ENCODE assay signal across 10 cellular contexts in the genomic region with DNA sequence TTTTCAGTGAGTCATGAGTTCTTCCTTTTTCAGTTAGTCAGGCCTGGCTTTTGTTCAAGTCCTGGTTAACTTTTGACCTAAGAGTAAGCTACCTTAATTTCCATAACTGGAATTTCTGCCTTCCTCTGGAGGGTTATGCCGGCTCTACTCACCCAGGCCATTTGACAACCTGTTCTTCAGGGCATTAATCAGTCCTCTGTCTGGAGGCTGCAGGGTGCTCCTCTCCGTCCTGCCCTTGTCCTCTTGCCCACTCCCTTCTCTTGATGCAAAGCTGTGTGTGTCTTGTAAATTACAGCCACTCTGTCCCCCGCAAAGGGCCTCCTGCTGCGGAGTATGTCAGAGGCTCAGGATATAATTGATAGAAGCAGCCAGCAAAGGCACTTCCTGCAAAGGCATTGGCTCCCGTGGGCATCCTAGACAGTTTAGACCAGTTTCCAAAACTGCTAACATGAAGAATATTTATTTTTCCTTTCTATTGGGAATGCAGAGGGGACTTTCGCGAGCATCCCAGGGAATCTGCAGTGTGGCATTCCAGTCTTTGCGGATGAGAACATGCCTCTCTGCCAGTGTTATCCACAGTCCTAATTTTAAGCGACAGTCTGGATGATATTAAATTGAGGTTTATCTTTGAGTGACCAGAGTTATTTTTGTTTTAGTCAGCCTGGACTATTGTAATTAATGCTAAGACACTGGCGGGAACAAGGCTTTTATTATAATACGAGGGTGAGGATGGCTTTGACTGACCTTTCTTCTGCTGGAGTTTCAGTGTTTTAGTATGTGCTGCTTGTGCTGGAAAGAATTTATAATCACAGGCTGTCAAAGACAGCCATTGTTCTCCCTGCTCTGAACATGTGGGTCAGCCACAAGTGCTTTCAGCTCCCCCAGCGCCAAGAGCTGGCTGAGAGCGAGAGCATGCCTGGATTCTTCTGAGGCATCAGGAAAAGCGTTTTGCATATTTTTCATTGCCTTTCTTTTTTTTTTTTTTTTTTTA.
DNase-seq lines count a peak whose midpoint lies in the region; ATAC-seq and TF ChIP-seq lines count a peak whose summit lies in the region.
"Had no signal": no experiment of that assay in that cellular context is flagged by ENCODE, and none has a peak within 500 bp of the region (broad histone marks: within the 10 kb centered on the region; RNA-seq: fewer than 3 reads in every experiment).

No MANE protein-coding gene starts in this region.

- H3K4me3 Mint-ChIP-seq in GM23338: peak overlapping the region; percentile 59
- no peak overlapping the region for H3K4me3 Mint-ChIP-seq in activated T-cell treated with anti-CD3 and anti-CD28 coated beads, Interleukin-2, amount 50 U/mL, for 72 hours

- H3F3A ChIP-seq in GM23338 (replicated peaks; ENCODE audit: low read depth): no peaks in the 10 kb centered on the region

- WGBS in adrenal gland, 4 donors: 23 to 36% (median 32%) methylated on average over 14 of the region's 14 CpGs
- 16% methylated on average over 14 of the region's 14 CpGs for WGBS in right cardiac atrium

- H3K36me3 Mint-ChIP-seq in GM23338 (ENCODE audit: low read depth): no peaks in the 10 kb centered on the region
- H3K36me3 Mint-ChIP-seq in activated T-cell treated with anti-CD3 and anti-CD28 coated beads, Interleukin-2, amount 50 U/mL, for 72 hours (ENCODE audit: insufficient read depth in 2 of 2): no peaks in the 10 kb centered on the region

- no peak for TF ChIP-seq POLR2A in adrenal gland (IDR thresholded peaks at IDR 0.05)

- no peaks in the 10 kb centered on the region for H3K9me3 Mint-ChIP-seq in GM23338
- no peaks in the 10 kb centered on the region for H3K9me3 Mint-ChIP-seq in activated T-cell treated with anti-CD3 and anti-CD28 coated beads, Interleukin-2, amount 50 U/mL, for 72 hours

- H3K36me3 ChIP-seq in GM23338 (ENCODE audit: insufficient read depth): no peaks in the 10 kb centered on the region
- no peaks in the 10 kb centered on the region for H3K36me3 ChIP-seq in adrenal gland (replicated peaks in 1 of 2)
- H3K36me3 ChIP-seq: WERI-Rb-1 had no signal

- H3K79me2 ChIP-seq in GM23338 (replicated peaks; ENCODE audit: insufficient read depth): no peaks in the 10 kb centered on the region
- H3K79me2 ChIP-seq: parathyroid adenoma had no signal

- H3K4me1 ChIP-seq in GM23338 (ENCODE audit: insufficient read depth) (peaks cover 26% of the 10 kb centered on the region), adrenal gland (replicated peaks in 1 of 2) (peaks cover 7 to 26% of the 10 kb centered on the region in 2 donors), right cardiac atrium (ENCODE audit: control insufficient read depth, insufficient read depth, low read length) (peaks cover 9% of the 10 kb centered on the region)
- H3K4me1 ChIP-seq: parathyroid adenoma had no signal

- no peak for TF ChIP-seq CTCF in GM23338 (conservative IDR thresholded peaks at IDR 0.05; ENCODE audit: low read depth in 2 of 2)
- no peak for TF ChIP-seq CTCF in adrenal gland (IDR thresholded peaks at IDR 0.05)

- 0 out of 2 replicates have a peak overlapping the region, but pooled peaks have one; percentile 2 for H2AFZ ChIP-seq in GM23338
- H2AFZ ChIP-seq: parathyroid adenoma had no signal

- peaks cover 23% of the 10 kb centered on the region for H3K27me3 Mint-ChIP-seq in GM23338 (ENCODE audit: insufficient read depth, low read depth, poor library complexity)
- H3K27me3 Mint-ChIP-seq in activated T-cell treated with anti-CD3 and anti-CD28 coated beads, Interleukin-2, amount 50 U/mL, for 72 hours (ENCODE audit: low read depth): no peaks in the 10 kb centered on the region

- ATAC-seq in GM23338: peak; percentile 84
- peak; percentile 95 to 96 for ATAC-seq in right cardiac atrium
- ATAC-seq in HG03097 (IDR thresholded peaks at IDR 0.05; ENCODE audit: low FRiP score, unreplicated experiment): no peak
- no peak for ATAC-seq in activated T-cell treated with anti-CD3 and anti-CD28 coated beads, Interleukin-2, amount 50 U/mL, for 72 hours (replicated peaks in 1 of 2)
- ATAC-seq in GM19035 (IDR thresholded peaks at IDR 0.05; ENCODE audit: unreplicated experiment): no peak

- H3K4me3 ChIP-seq in GM23338 (peak overlapping the region; percentile 34; the same call in 1 of the 2 replicates), adrenal gland (no peak overlapping the region), right cardiac atrium (ENCODE audit: low read length) (peak overlapping the region; percentile 17)

- H3K27ac ChIP-seq in GM23338 (ENCODE audit: low read depth) (no peak overlapping the region), adrenal gland (peak overlapping the region in 3 of 5 donors; percentile 10 to 61 (median 19)), right cardiac atrium (ENCODE audit: low read length) (peak overlapping the region; percentile 82)
- H3K27ac ChIP-seq: parathyroid adenoma, WERI-Rb-1 had no signal

- H3K9me2 ChIP-seq in GM23338 (ENCODE audit: insufficient read depth): no peaks in the 10 kb centered on the region

- H3K27me3 ChIP-seq in GM23338 (ENCODE audit: insufficient read depth): peaks cover 12% of the 10 kb centered on the region
- H3K27me3 ChIP-seq in adrenal gland: no peaks in the 10 kb centered on the region
- H3K27me3 ChIP-seq in right cardiac atrium (ENCODE audit: control insufficient read depth, insufficient read depth): no peaks in the 10 kb centered on the region

- peak overlapping the region; percentile 64 for H3K4me2 ChIP-seq in GM23338

- no peaks in the 10 kb centered on the region for H3K9me3 ChIP-seq in adrenal gland (replicated peaks in 1 of 3)
- no peaks in the 10 kb centered on the region for H3K9me3 ChIP-seq in right cardiac atrium (ENCODE audit: control insufficient read depth, low read length)

- no peak overlapping the region for H3K27ac Mint-ChIP-seq in GM23338
- no peak overlapping the region for H3K27ac Mint-ChIP-seq in activated T-cell treated with anti-CD3 and anti-CD28 coated beads, Interleukin-2, amount 50 U/mL, for 72 hours

- intact Hi-C loops in adrenal gland (cut with DNase I): no loop called here
- intact Hi-C loops in right cardiac atrium (cut with DNase I): loop anchor here in 1 of 4 donors (10.0 kb wide), 1 partner anchor 157 kb away; no protein-coding TSS in a partner anchor

- H3K4me1 Mint-ChIP-seq in GM23338: peaks cover 27% of the 10 kb centered on the region
- no peaks in the 10 kb centered on the region for H3K4me1 Mint-ChIP-seq in activated T-cell treated with anti-CD3 and anti-CD28 coated beads, Interleukin-2, amount 50 U/mL, for 72 hours (ENCODE audit: low read depth)

- no peaks in the 10 kb centered on the region for H4K20me1 ChIP-seq in GM23338 (replicated peaks; ENCODE audit: insufficient read depth)

- peak; percentile 68 for DNase-seq in GM23338 (ENCODE audit: low spot score)
- DNase-seq in adrenal gland: peak; percentile 40 to 73 (median 59)
- peak; percentile 74 to 89 (median 89) for DNase-seq in right cardiac atrium
- DNase-seq in renal cortical epithelial cell (ENCODE audit: low read depth): peak; percentile 86
- no peak for DNase-seq in DMS153 (lab: John Stamatoyannopoulos, UW)
- DNase-seq in activated T-cell treated with anti-CD3 and anti-CD28 coated beads, Interleukin-2, amount 50 U/mL, for 72 hours: no peak
- DNase-seq: WERI-Rb-1 had no signal

Comparison
In these comparisons a context has a peak if more than half of its experiments do, and no peak if none do; other contexts are left out.
1. ATAC-seq: peak in GM23338 (single experiment) and right cardiac atrium (2 of 2); none in HG03097 (single experiment), activated T-cell treated with anti-CD3 and anti-CD28 coated beads, Interleukin-2, amount 50 U/mL, for 72 hours (0 of 2) and GM19035 (single experiment).
2. DNase-seq: peak in GM23338 (single experiment), adrenal gland (7 of 7), right cardiac atrium (3 of 3) and renal cortical epithelial cell (single experiment); none in DMS153 (single experiment) and activated T-cell treated with anti-CD3 and anti-CD28 coated beads, Interleukin-2, amount 50 U/mL, for 72 hours (0 of 2).
3. H3K4me3 ChIP-seq: peak in GM23338 (single experiment) and right cardiac atrium (single experiment); none in adrenal gland (0 of 4).